In genomic region chr12:95200128-95200973, GRCh38 we compare ENCODE assay signal across 13 cellular contexts. TPM values are rescaled to one million over a fixed set of nuclear protein-coding genes. Genes with fewer than 3 reads are reported as not detected.
DNase-seq lines count a peak whose midpoint lies in the region; ATAC-seq and TF ChIP-seq lines count a peak whose summit lies in the region.
"Had no signal": no experiment of that assay in that cellular context is flagged by ENCODE, and none has a peak within 500 bp of the region (broad histone marks: within the 10 kb centered on the region; RNA-seq: fewer than 3 reads in every experiment).

No MANE protein-coding gene starts in this region.

- H3K4me3 Mint-ChIP-seq in progenitor cell of endocrine pancreas (ENCODE audit: low read depth) = no peak overlapping the region
- no peak overlapping the region for H3K4me3 Mint-ChIP-seq in CD8-positive, alpha-beta memory T cell
- H3K4me3 Mint-ChIP-seq: activated CD4-positive, alpha-beta memory T cell treated with anti-CD3 and anti-CD28 coated beads for 36 hours; naive B cell had no signal

- H3K27ac ChIP-seq in RWPE1 = no peak overlapping the region
- H3K27ac ChIP-seq in epithelial cell of prostate = peak overlapping the region; percentile 98
- no peak overlapping the region for H3K27ac ChIP-seq in CD8-positive, alpha-beta memory T cell (ENCODE audit: low read depth, low read length)

- POLR2A ChIA-PET in RWPE1 (lab: Yijun Ruan, JAX; ENCODE audit: low non-redundant PET) = interaction anchor here (0.7 kb wide), 1 partner anchor 29 kb away, joined by 4 read pairs; no protein-coding TSS in a partner anchor
- POLR2A ChIA-PET in CD8-positive, alpha-beta memory T cell (lab: Charles Lee) = no interaction called here

- no peaks in the 10 kb centered on the region for H3K9me3 Mint-ChIP-seq in progenitor cell of endocrine pancreas (ENCODE audit: low read depth)
- no peaks in the 10 kb centered on the region for H3K9me3 Mint-ChIP-seq in CD8-positive, alpha-beta memory T cell
- H3K9me3 Mint-ChIP-seq: activated CD4-positive, alpha-beta memory T cell treated with anti-CD3 and anti-CD28 coated beads for 36 hours; naive B cell had no signal

- H3K27me3 Mint-ChIP-seq in progenitor cell of endocrine pancreas = no peaks in the 10 kb centered on the region
- peaks cover under 1 to 14% of the 10 kb centered on the region in 2 donors for H3K27me3 Mint-ChIP-seq in CD8-positive, alpha-beta memory T cell

- H3K36me3 ChIP-seq in GM06990 (ENCODE audit: control insufficient read depth, insufficient read depth, low read length) = no peaks in the 10 kb centered on the region
- H3K36me3 ChIP-seq in CD8-positive, alpha-beta memory T cell (ENCODE audit: insufficient read depth, low read length) = no peaks in the 10 kb centered on the region

- peak overlapping the region; percentile 62 for H3K27ac Mint-ChIP-seq in progenitor cell of endocrine pancreas
- H3K27ac Mint-ChIP-seq in CD8-positive, alpha-beta memory T cell = no peak overlapping the region
- H3K27ac Mint-ChIP-seq: activated CD4-positive, alpha-beta memory T cell treated with anti-CD3 and anti-CD28 coated beads for 36 hours had no signal

- peaks cover 4% of the 10 kb centered on the region for H3K4me1 ChIP-seq in CD8-positive, alpha-beta memory T cell (ENCODE audit: insufficient read depth, low read length)

- H3K36me3 Mint-ChIP-seq in progenitor cell of endocrine pancreas (ENCODE audit: insufficient read depth) = peaks cover 9% of the 10 kb centered on the region
- no peaks in the 10 kb centered on the region for H3K36me3 Mint-ChIP-seq in CD8-positive, alpha-beta memory T cell
- H3K36me3 Mint-ChIP-seq: activated CD4-positive, alpha-beta memory T cell treated with anti-CD3 and anti-CD28 coated beads for 36 hours; naive B cell had no signal

- H3K4me3 ChIP-seq in GM06990 (replicated peaks; ENCODE audit: low read depth, low read length) = peak overlapping the region; percentile 37
- H3K4me3 ChIP-seq in CD8-positive, alpha-beta memory T cell (ENCODE audit: low read length) = no peak overlapping the region

- H3K9me3 ChIP-seq in CD8-positive, alpha-beta memory T cell (ENCODE audit: low read length) = no peaks in the 10 kb centered on the region

- ATAC-seq in GM18868 (IDR thresholded peaks at IDR 0.05; ENCODE audit: unreplicated experiment) = no peak
- ATAC-seq: Right ventricle myocardium inferior had no signal

- TF ChIP-seq CTCF in GM06990 (IDR thresholded peaks at IDR 0.05; ENCODE audit: insufficient read depth, low read length, poor library complexity, severe bottlenecking) (no peak), RWPE1 (conservative IDR thresholded peaks at IDR 0.05; ENCODE audit: low read depth) (no peak), progenitor cell of endocrine pancreas (IDR thresholded peaks at IDR 0.05; ENCODE audit: unreplicated experiment) (no peak)

- no peak for DNase-seq in GM06990 (ENCODE audit: extremely low read depth, insufficient read length)
- DNase-seq in RWPE1 (ENCODE audit: low spot score) = peak; percentile 20
- no peak for DNase-seq in epithelial cell of prostate (ENCODE audit: low read depth, low spot score)
- no peak for DNase-seq in progenitor cell of endocrine pancreas (ENCODE audit: low spot score, unreplicated experiment)
- DNase-seq in CD8-positive, alpha-beta memory T cell = no peak
- DNase-seq in AG08395 (ENCODE audit: low spot score) = no peak
- DNase-seq in H4 (ENCODE audit: low spot score) = no peak
- DNase-seq: activated CD4-positive, alpha-beta memory T cell treated with anti-CD3 and anti-CD28 coated beads for 36 hours; C1 segment of cervical spinal cord; naive B cell; NCI-H187 treated with DMSO at 0.1 percent for 48 hours had no signal

- H3K27me3 ChIP-seq in GM06990 (replicated peaks; ENCODE audit: control insufficient read depth, insufficient read depth, low read length) = no peaks in the 10 kb centered on the region
- H3K27me3 ChIP-seq in CD8-positive, alpha-beta memory T cell (ENCODE audit: insufficient read depth, low read length, poor library complexity, severe bottlenecking) = no peaks in the 10 kb centered on the region

- CTCF ChIA-PET in RWPE1 (lab: Yijun Ruan, JAX) = interaction anchor here (0.5 to 1.3 kb wide), 3 partner anchors 17 to 84 kb away, joined by 3 to 4 read pairs (median 3); partner anchors contain the start of genes FGD6 and VEZT
- CTCF ChIA-PET in CD8-positive, alpha-beta memory T cell (lab: Charles Lee) = no interaction called here

- H3K4me1 Mint-ChIP-seq in progenitor cell of endocrine pancreas (ENCODE audit: low read depth) = peaks cover 31% of the 10 kb centered on the region
- H3K4me1 Mint-ChIP-seq in CD8-positive, alpha-beta memory T cell = no peaks in the 10 kb centered on the region

RNA-seq across cellular contexts. Expression of gene FGD6, which starts 16.9 kb away (rescaled TPM):
- 62.7 and 68.2 TPM in 2 replicates for total RNA-seq in progenitor cell of endocrine pancreas
- under 1 TPM; 0.75 to 0.92 TPM for total RNA-seq in CD8-positive, alpha-beta memory T cell
- 0.36 TPM for polyA plus RNA-seq in CD8-positive, alpha-beta memory T cell
- total RNA-seq in H4 (2014; rRNA removed; shearing (Covaris generic)) = 6.6 and 8.1 TPM in 2 replicates

RNA-seq across cellular contexts. Expression of gene VEZT, which starts 17.3 kb away (rescaled TPM):
- total RNA-seq in progenitor cell of endocrine pancreas = 126 and 132 TPM in 2 replicates
- 10 to 100 TPM; 46.8 to 53.6 TPM for total RNA-seq in CD8-positive, alpha-beta memory T cell
- polyA plus RNA-seq in CD8-positive, alpha-beta memory T cell = 25.7 TPM
- 71.2 and 89.0 TPM in 2 replicates for total RNA-seq in H4 (2014; rRNA removed; shearing (Covaris generic))
